1 cellular context compared by ENCODE assay signal in the genomic region with DNA sequence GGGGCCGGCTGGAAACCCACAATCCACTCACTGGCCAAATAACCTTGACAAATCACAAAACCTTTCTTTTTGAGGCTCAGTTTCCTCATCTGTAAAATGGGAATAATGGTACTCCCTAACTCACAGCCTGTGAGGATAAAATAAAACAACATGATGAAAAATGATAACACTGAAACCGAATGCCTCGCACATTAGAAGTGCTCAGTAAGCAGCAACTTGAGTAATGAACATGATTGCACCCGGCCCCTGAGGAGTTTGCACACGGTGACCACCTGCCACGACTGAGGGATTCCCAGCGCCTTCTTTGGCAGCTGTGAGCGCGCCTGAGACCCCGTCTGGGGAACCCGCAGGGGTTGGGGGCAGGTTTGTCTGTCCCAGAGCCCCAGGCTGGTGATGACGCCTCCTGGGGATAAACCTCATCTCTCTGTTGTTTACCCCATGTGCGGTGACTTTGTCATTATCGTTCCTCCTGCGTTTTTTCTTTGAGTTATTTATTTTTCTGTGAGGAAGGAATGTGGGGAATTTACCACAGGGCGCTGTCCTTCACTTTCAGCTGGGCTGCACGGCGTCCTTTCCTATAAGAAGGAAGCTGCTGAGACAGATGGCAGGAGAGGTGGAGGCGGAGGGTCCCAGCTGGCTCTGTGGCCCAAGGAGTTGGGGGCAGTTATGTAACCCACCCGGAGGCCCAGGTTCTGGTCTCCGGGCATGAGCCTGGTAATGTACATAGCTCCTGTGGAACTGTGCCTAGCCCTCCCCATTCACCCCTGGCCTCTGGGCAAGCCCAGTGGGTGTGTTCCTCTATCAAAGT.
TF ChIP-seq lines count a peak whose summit lies in the region.

No MANE protein-coding gene starts in this region.

TF ChIP-seq in HepG2, 621 proteins besides CTCF, POLR2A, EP300 and RAD21 (continues in another document):
- TF ChIP-seq ZNF232 (CRISPR knock-in tag; IDR thresholded peaks at IDR 0.05; ENCODE audit: borderline replicate concordance) (peak; percentile 41; the same call in 1 of the 2 replicates), IRX3 (CRISPR knock-in tag; IDR thresholded peaks at IDR 0.05; ENCODE audit: borderline replicate concordance, low read depth) (no peak), HNRNPUL1 (IDR thresholded peaks at IDR 0.05; ENCODE audit: low read depth, low read length) (no peak), ZNF350 (CRISPR knock-in tag; IDR thresholded peaks at IDR 0.05; ENCODE audit: borderline replicate concordance, low read depth) (no peak), NFYC (CRISPR knock-in tag; IDR thresholded peaks at IDR 0.05) (no peak), EED (CRISPR knock-in tag; IDR thresholded peaks at IDR 0.05) (no peak), MTF1 (CRISPR knock-in tag; IDR thresholded peaks at IDR 0.05) (peak; percentile 76; the same call in 1 of the 2 replicates), SOX5 (CRISPR knock-in tag; IDR thresholded peaks at IDR 0.05; ENCODE audit: borderline replicate concordance) (peak; percentile 62; the same call in 1 of the 2 replicates), FOXK1 (CRISPR knock-in tag; IDR thresholded peaks at IDR 0.05; ENCODE audit: borderline replicate concordance, low read depth) (peak; percentile 51; the same call in 1 of the 2 replicates), MXI1 (IDR thresholded peaks at IDR 0.05; ENCODE audit: borderline replicate concordance, low read depth, low read length) (peak; percentile 30; the same call in 1 of the 3 replicates), ZNF83 (CRISPR knock-in tag; IDR thresholded peaks at IDR 0.05; ENCODE audit: borderline replicate concordance) (no peak), ZNF589 (CRISPR knock-in tag; conservative IDR thresholded peaks at IDR 0.05) (no peak), MIER2 (CRISPR knock-in tag; IDR thresholded peaks at IDR 0.05) (peak; percentile 90), ZNF446 (CRISPR knock-in tag; IDR thresholded peaks at IDR 0.05) (no peak), FOXC1 (CRISPR knock-in tag; IDR thresholded peaks at IDR 0.05; ENCODE audit: borderline replicate concordance) (no peak), MYC (CRISPR knock-in tag; IDR thresholded peaks at IDR 0.05; ENCODE audit: borderline replicate concordance) (no peak), NFKBIZ (CRISPR knock-in tag; IDR thresholded peaks at IDR 0.05) (0 out of 2 replicates have a peak, but pooled peaks have one; percentile 40), SMAD9 (CRISPR knock-in tag; IDR thresholded peaks at IDR 0.05) (no peak), ZNF629 (CRISPR knock-in tag; conservative IDR thresholded peaks at IDR 0.05) (peak; percentile 86), ZNF841 (CRISPR knock-in tag; IDR thresholded peaks at IDR 0.05; ENCODE audit: borderline replicate concordance) (no peak), ZNF253 (CRISPR knock-in tag; IDR thresholded peaks at IDR 0.05; ENCODE audit: borderline replicate concordance) (no peak), GATAD1 (CRISPR knock-in tag; IDR thresholded peaks at IDR 0.05) (no peak), ZKSCAN1 (IDR thresholded peaks at IDR 0.05; ENCODE audit: low read length) (no peak), HOXA5 (CRISPR knock-in tag; IDR thresholded peaks at IDR 0.05) (peak; percentile 40; the same call in 1 of the 2 replicates), REPIN1 (CRISPR knock-in tag; IDR thresholded peaks at IDR 0.05; ENCODE audit: borderline replicate concordance, low read depth) (no peak), HES4 (CRISPR knock-in tag; IDR thresholded peaks at IDR 0.05; ENCODE audit: borderline replicate concordance) (no peak), ZBTB20 (CRISPR knock-in tag; IDR thresholded peaks at IDR 0.05; ENCODE audit: borderline replicate concordance, low read depth) (no peak), JUND (CRISPR knock-in tag; IDR thresholded peaks at IDR 0.05) (no peak), RARA (CRISPR knock-in tag; IDR thresholded peaks at IDR 0.05) (peak; percentile 54; the same call in 1 of the 2 replicates), ZSCAN31 (CRISPR knock-in tag; IDR thresholded peaks at IDR 0.05; ENCODE audit: low read depth) (no peak), EHMT2 (IDR thresholded peaks at IDR 0.05; ENCODE audit: borderline replicate concordance, low read depth, low read length) (no peak)
- TF ChIP-seq, protein P1, sequence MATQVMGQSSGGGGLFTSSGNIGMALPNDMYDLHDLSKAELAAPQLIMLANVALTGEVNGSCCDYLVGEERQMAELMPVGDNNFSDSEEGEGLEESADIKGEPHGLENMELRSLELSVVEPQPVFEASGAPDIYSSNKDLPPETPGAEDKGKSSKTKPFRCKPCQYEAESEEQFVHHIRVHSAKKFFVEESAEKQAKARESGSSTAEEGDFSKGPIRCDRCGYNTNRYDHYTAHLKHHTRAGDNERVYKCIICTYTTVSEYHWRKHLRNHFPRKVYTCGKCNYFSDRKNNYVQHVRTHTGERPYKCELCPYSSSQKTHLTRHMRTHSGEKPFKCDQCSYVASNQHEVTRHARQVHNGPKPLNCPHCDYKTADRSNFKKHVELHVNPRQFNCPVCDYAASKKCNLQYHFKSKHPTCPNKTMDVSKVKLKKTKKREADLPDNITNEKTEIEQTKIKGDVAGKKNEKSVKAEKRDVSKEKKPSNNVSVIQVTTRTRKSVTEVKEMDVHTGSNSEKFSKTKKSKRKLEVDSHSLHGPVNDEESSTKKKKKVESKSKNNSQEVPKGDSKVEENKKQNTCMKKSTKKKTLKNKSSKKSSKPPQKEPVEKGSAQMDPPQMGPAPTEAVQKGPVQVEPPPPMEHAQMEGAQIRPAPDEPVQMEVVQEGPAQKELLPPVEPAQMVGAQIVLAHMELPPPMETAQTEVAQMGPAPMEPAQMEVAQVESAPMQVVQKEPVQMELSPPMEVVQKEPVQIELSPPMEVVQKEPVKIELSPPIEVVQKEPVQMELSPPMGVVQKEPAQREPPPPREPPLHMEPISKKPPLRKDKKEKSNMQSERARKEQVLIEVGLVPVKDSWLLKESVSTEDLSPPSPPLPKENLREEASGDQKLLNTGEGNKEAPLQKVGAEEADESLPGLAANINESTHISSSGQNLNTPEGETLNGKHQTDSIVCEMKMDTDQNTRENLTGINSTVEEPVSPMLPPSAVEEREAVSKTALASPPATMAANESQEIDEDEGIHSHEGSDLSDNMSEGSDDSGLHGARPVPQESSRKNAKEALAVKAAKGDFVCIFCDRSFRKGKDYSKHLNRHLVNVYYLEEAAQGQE (IDR thresholded peaks at IDR 0.05; ENCODE audit: borderline replicate concordance in 1 of 2, low read depth in 1 of 2, low read length in 2 of 2) = peak; percentile 20 to 90
- TF ChIP-seq, protein P2, sequence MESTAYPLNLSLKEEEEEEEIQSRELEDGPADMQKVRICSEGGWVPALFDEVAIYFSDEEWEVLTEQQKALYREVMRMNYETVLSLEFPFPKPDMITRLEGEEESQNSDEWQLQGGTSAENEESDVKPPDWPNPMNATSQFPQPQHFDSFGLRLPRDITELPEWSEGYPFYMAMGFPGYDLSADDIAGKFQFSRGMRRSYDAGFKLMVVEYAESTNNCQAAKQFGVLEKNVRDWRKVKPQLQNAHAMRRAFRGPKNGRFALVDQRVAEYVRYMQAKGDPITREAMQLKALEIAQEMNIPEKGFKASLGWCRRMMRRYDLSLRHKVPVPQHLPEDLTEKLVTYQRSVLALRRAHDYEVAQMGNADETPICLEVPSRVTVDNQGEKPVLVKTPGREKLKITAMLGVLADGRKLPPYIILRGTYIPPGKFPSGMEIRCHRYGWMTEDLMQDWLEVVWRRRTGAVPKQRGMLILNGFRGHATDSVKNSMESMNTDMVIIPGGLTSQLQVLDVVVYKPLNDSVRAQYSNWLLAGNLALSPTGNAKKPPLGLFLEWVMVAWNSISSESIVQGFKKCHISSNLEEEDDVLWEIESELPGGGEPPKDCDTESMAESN (CRISPR knock-in tag; conservative IDR thresholded peaks at IDR 0.05) = no peak
- TF ChIP-seq, protein P3, sequence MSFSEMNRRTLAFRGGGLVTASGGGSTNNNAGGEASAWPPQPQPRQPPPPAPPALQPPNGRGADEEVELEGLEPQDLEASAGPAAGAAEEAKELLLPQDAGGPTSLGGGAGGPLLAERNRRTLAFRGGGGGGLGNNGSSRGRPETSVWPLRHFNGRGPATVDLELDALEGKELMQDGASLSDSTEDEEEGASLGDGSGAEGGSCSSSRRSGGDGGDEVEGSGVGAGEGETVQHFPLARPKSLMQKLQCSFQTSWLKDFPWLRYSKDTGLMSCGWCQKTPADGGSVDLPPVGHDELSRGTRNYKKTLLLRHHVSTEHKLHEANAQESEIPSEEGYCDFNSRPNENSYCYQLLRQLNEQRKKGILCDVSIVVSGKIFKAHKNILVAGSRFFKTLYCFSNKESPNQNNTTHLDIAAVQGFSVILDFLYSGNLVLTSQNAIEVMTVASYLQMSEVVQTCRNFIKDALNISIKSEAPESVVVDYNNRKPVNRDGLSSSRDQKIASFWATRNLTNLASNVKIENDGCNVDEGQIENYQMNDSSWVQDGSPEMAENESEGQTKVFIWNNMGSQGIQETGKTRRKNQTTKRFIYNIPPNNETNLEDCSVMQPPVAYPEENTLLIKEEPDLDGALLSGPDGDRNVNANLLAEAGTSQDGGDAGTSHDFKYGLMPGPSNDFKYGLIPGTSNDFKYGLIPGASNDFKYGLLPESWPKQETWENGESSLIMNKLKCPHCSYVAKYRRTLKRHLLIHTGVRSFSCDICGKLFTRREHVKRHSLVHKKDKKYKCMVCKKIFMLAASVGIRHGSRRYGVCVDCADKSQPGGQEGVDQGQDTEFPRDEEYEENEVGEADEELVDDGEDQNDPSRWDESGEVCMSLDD (CRISPR knock-in tag; IDR thresholded peaks at IDR 0.05; ENCODE audit: borderline replicate concordance) = 0 out of 2 replicates have a peak, but pooled peaks have one; percentile 26
- TF ChIP-seq, protein P4, sequence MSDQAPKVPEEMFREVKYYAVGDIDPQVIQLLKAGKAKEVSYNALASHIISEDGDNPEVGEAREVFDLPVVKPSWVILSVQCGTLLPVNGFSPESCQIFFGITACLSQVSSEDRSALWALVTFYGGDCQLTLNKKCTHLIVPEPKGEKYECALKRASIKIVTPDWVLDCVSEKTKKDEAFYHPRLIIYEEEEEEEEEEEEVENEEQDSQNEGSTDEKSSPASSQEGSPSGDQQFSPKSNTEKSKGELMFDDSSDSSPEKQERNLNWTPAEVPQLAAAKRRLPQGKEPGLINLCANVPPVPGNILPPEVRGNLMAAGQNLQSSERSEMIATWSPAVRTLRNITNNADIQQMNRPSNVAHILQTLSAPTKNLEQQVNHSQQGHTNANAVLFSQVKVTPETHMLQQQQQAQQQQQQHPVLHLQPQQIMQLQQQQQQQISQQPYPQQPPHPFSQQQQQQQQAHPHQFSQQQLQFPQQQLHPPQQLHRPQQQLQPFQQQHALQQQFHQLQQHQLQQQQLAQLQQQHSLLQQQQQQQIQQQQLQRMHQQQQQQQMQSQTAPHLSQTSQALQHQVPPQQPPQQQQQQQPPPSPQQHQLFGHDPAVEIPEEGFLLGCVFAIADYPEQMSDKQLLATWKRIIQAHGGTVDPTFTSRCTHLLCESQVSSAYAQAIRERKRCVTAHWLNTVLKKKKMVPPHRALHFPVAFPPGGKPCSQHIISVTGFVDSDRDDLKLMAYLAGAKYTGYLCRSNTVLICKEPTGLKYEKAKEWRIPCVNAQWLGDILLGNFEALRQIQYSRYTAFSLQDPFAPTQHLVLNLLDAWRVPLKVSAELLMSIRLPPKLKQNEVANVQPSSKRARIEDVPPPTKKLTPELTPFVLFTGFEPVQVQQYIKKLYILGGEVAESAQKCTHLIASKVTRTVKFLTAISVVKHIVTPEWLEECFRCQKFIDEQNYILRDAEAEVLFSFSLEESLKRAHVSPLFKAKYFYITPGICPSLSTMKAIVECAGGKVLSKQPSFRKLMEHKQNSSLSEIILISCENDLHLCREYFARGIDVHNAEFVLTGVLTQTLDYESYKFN (CRISPR knock-in tag; conservative IDR thresholded peaks at IDR 0.05) = peak; percentile 22; the same call in 1 of the 2 replicates
- TF ChIP-seq, protein P5, sequence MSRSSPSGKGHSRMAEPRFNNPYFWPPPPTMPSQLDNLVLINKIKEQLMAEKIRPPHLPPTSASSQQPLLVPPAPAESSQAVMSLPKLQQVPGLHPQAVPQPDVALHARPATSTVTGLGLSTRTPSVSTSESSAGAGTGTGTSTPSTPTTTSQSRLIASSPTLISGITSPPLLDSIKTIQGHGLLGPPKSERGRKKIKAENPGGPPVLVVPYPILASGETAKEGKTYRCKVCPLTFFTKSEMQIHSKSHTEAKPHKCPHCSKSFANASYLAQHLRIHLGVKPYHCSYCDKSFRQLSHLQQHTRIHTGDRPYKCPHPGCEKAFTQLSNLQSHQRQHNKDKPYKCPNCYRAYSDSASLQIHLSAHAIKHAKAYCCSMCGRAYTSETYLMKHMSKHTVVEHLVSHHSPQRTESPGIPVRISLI (CRISPR knock-in tag; IDR thresholded peaks at IDR 0.05; ENCODE audit: borderline replicate concordance) = peak; percentile 57; the same call in 1 of the 2 replicates
- TF ChIP-seq, protein P6, sequence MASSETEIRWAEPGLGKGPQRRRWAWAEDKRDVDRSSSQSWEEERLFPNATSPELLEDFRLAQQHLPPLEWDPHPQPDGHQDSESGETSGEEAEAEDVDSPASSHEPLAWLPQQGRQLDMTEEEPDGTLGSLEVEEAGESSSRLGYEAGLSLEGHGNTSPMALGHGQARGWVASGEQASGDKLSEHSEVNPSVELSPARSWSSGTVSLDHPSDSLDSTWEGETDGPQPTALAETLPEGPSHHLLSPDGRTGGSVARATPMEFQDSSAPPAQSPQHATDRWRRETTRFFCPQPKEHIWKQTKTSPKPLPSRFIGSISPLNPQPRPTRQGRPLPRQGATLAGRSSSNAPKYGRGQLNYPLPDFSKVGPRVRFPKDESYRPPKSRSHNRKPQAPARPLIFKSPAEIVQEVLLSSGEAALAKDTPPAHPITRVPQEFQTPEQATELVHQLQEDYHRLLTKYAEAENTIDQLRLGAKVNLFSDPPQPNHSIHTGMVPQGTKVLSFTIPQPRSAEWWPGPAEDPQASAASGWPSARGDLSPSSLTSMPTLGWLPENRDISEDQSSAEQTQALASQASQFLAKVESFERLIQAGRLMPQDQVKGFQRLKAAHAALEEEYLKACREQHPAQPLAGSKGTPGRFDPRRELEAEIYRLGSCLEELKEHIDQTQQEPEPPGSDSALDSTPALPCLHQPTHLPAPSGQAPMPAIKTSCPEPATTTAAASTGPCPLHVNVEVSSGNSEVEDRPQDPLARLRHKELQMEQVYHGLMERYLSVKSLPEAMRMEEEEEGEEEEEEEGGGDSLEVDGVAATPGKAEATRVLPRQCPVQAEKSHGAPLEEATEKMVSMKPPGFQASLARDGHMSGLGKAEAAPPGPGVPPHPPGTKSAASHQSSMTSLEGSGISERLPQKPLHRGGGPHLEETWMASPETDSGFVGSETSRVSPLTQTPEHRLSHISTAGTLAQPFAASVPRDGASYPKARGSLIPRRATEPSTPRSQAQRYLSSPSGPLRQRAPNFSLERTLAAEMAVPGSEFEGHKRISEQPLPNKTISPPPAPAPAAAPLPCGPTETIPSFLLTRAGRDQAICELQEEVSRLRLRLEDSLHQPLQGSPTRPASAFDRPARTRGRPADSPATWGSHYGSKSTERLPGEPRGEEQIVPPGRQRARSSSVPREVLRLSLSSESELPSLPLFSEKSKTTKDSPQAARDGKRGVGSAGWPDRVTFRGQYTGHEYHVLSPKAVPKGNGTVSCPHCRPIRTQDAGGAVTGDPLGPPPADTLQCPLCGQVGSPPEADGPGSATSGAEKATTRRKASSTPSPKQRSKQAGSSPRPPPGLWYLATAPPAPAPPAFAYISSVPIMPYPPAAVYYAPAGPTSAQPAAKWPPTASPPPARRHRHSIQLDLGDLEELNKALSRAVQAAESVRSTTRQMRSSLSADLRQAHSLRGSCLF (CRISPR knock-in tag; IDR thresholded peaks at IDR 0.05; ENCODE audit: borderline replicate concordance) = no peak
